Comparison of ENCODE assay signal across 8 cellular contexts in the genomic region with DNA sequence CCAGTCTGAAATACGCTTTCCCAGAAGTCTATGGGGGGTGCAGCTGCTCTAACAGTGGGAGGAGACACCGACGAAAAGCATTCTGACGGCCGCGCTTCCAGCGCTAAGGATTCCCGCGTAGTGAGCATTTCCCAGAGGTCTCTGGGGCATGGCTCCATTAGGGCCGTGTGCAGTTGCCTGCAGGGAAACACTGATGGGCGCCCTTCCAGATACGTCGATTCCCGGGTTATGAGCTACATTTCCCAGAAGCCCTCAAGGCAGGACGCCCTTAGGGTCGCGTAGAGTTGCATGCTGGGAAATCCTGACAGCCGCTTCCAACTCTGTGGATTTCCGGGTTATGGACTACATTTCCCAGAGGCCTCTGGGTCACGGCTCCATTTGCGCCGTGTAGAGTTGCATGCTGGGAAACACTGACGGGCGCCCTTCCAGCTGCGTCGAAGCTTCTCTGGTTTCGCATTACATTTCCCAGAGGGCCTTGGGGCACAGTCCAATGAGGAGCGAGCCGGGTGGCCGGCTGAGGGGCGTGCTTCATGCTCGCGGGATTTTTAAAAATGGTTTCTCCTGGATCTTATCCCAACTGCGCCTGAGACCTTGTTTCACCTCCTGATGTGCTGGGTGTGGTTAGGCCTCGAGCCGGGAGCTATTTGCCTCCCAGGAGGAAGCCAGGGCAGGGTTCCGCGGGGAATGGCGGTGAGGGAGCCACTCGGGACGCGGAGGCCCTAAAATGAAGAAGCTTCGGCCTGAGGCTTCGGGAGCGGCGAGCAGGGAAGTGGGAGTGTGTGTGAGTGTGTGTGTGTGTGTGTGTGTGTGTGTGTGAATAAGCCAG. TPM values are rescaled to one million over a fixed set of nuclear protein-coding genes. Genes with fewer than 3 reads are reported as not detected.
DNase-seq lines count a peak whose midpoint lies in the region; ATAC-seq and TF ChIP-seq lines count a peak whose summit lies in the region.

No MANE protein-coding gene starts in this region.

- H3K27ac Mint-ChIP-seq in effector memory CD8-positive, alpha-beta T cell = peak overlapping the region; percentile 96 to 99
- peak overlapping the region; percentile 91 for H3K27ac Mint-ChIP-seq in memory B cell

- peak; percentile 92 for ATAC-seq in HG03442 (IDR thresholded peaks at IDR 0.05; ENCODE audit: unreplicated experiment)
- ATAC-seq in effector memory CD8-positive, alpha-beta T cell (replicated peaks) = peak; percentile 99
- ATAC-seq in memory B cell (ENCODE audit: low read depth) = peak; percentile 99

- no peaks in the 10 kb centered on the region for H3K27me3 ChIP-seq in BJ (ENCODE audit: control insufficient read depth, insufficient read depth, low read length)

- peak overlapping the region; percentile 99 to 100 for H3K4me3 Mint-ChIP-seq in effector memory CD8-positive, alpha-beta T cell
- peak overlapping the region; percentile 98 for H3K4me3 Mint-ChIP-seq in memory B cell

- H3K9me3 Mint-ChIP-seq in effector memory CD8-positive, alpha-beta T cell = peaks cover 8 to 10% of the 10 kb centered on the region in 2 donors
- peaks cover 11% of the 10 kb centered on the region for H3K9me3 Mint-ChIP-seq in memory B cell

- H3K27me3 Mint-ChIP-seq in effector memory CD8-positive, alpha-beta T cell = no peaks in the 10 kb centered on the region
- no peaks in the 10 kb centered on the region for H3K27me3 Mint-ChIP-seq in memory B cell

- no peak for TF ChIP-seq CTCF in BJ (IDR thresholded peaks at IDR 0.05; ENCODE audit: insufficient read depth, low read depth, low read length)

- CTCF ChIA-PET in BJ (lab: Yijun Ruan, JAX) = interaction anchor here (1.0 kb wide), 1 partner anchor 10 kb away, joined by 3 read pairs; no protein-coding TSS in a partner anchor

- peak overlapping the region; percentile 85 for H3K4me3 ChIP-seq in BJ (ENCODE audit: low read depth, low read length)

- peaks cover 12 to 13% of the 10 kb centered on the region in 2 donors for H3K4me1 Mint-ChIP-seq in effector memory CD8-positive, alpha-beta T cell (ENCODE audit: low read depth in 2 of 2)
- H3K4me1 Mint-ChIP-seq in memory B cell = peaks cover 10% of the 10 kb centered on the region

- POLR2A ChIA-PET in BJ (lab: Charles Lee) = interaction anchor here (0.6 kb wide), 2 partner anchors 76 to 928 kb away, joined by 3 read pairs; partner anchors contain the start of gene LENG8

- DNase-seq in BJ (ENCODE audit: low read depth) (peak; percentile 95), GM19238 (ENCODE audit: insufficient read length, low spot score) (peak; percentile 77), NCI-H748 (lab: John Stamatoyannopoulos, UW; ENCODE audit: unreplicated experiment) (peak; percentile 99), memory B cell (ENCODE audit: low spot score in 2 of 2) (peak; percentile 70 to 83)
- peak; percentile 79 to 81 for DNase-seq in activated CD8-positive, alpha-beta memory T cell treated with anti-CD3 and anti-CD28 coated beads for 4 hours (ENCODE audit: low read depth in 2 of 2)
- DNase-seq in effector memory CD8-positive, alpha-beta T cell = peak; percentile 77 to 79 (median 78)
- DNase-seq in stimulated activated CD8-positive, alpha-beta memory T cell treated with anti-CD3 and anti-CD28 coated beads, Interleukin-12 subunit alpha, Interleukin-12 subunit beta, amount 100 ng/mL, for 1 hour (ENCODE audit: low read depth) = peak; percentile 76

- no peaks in the 10 kb centered on the region for H3K36me3 ChIP-seq in BJ (ENCODE audit: control insufficient read depth, insufficient read depth, low read length)

- H3K36me3 Mint-ChIP-seq in effector memory CD8-positive, alpha-beta T cell (ENCODE audit: insufficient read depth) = peaks cover 3% of the 10 kb centered on the region
- H3K36me3 Mint-ChIP-seq in memory B cell = peaks cover 16% of the 10 kb centered on the region

RNA-seq across cellular contexts. Expression of gene ZNF331, which starts 17.2 kb away (rescaled TPM):
- 4.8 and 6.1 TPM in 2 replicates for polyA plus RNA-seq in BJ (2011; rRNA removed)
- polyA minus RNA-seq in BJ (2011; rRNA and poly(A)+ RNA removed) = 6.2 and 9.2 TPM in 2 replicates

RNA-seq across cellular contexts. Expression of gene ZNF813, which starts 53.2 kb away (rescaled TPM):
- 0.60 and 1.5 TPM in 2 replicates for polyA plus RNA-seq in BJ (2011; rRNA removed)
- 1.2 and 1.3 TPM in 2 replicates for polyA minus RNA-seq in BJ (2011; rRNA and poly(A)+ RNA removed)

Comparison
In these comparisons a context has a peak if more than half of its experiments do, and no peak if none do; other contexts are left out.
1. Peak in every context shown above with its lines: DNase-seq, ATAC-seq and H3K4me3 ChIP-seq.